Comparison of ENCODE assay signal across 13 cellular contexts in the genomic region with DNA sequence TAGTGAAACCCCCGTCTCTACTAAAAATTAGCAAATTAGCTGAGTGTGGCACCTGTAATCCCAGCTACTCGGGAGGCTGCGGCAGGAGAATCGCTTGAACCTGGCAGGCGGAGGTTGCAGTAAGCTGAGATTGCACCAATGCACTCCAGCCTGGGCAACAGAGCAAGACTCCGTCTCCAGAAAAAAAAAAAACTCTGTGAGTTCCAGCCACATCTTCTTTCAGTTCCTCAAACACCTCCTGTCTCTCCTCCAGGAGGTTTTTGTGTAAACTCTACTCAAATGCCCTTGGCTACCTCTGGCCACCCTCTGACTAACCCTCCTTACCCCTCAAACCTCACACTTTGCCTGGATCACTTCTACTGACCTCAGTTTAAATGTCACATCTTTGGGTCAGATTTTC. TPM values are rescaled to one million over a fixed set of nuclear protein-coding genes. Genes with fewer than 3 reads are reported as not detected.
DNase-seq lines count a peak whose midpoint lies in the region; ATAC-seq and TF ChIP-seq lines count a peak whose summit lies in the region.
"Had no signal": no experiment of that assay in that cellular context is flagged by ENCODE, and none has a peak within 500 bp of the region (broad histone marks: within the 10 kb centered on the region; RNA-seq: fewer than 3 reads in every experiment).

No MANE protein-coding gene starts in this region.

- no peak overlapping the region for H3K4me3 ChIP-seq in BLaER1 treated with 17β-estradiol and CSF1 and Interleukin-3, amounts not matched to agents 10 nM and 100 nM
- H3K4me3 ChIP-seq: pancreas had no signal

- DNase-seq in MV-4-11 (lab: John Stamatoyannopoulos, UW): peak; percentile 64
- no peak for DNase-seq in NCI-H774 (lab: John Stamatoyannopoulos, UW)
- DNase-seq in mesothelial cell of epicardium (ENCODE audit: low spot score in 2 of 2, unreplicated experiment in 2 of 2): no peak
- DNase-seq in NCI-H1417 (lab: John Stamatoyannopoulos, UW): no peak
- DNase-seq in NCI-H2107 treated with DMSO at 0.1 percent for 48 hours (lab: John Stamatoyannopoulos, UW; ENCODE audit: unreplicated experiment): no peak
- DNase-seq: CD4-positive, alpha-beta T cell; NCI-H2171; pancreas; stimulated activated CD8-positive, alpha-beta memory T cell treated with anti-CD3 and anti-CD28 coated beads, Interleukin-4, amount 100 ng/mL, for 48 hours had no signal

- H3K4me2 ChIP-seq in BLaER1 treated with 17β-estradiol and CSF1 and Interleukin-3, amounts not matched to agents 10 nM and 100 nM: peak overlapping the region; percentile 41 to 95 (median 68); a peak in 21 of 22 replicates

- peak; percentile 66 for ATAC-seq in GM19023 (IDR thresholded peaks at IDR 0.05; ENCODE audit: unreplicated experiment)
- ATAC-seq in HG02840 (IDR thresholded peaks at IDR 0.05; ENCODE audit: low FRiP score, unreplicated experiment): peak; percentile 74
- ATAC-seq: HCT116, pancreas had no signal

- H3K4me1 Mint-ChIP-seq in mesothelial cell of epicardium: peaks cover 8% of the 10 kb centered on the region

- no peaks in the 10 kb centered on the region for H3K9me3 Mint-ChIP-seq in mesothelial cell of epicardium
- H3K9me3 Mint-ChIP-seq: CD4-positive, alpha-beta T cell had no signal

- H4K20me1 ChIP-seq in BLaER1 treated with 17β-estradiol and CSF1 and Interleukin-3, amounts not matched to agents 10 nM and 100 nM: peaks cover 100% of the 10 kb centered on the region in 11 experiments

- TF ChIP-seq CTCF in mesothelial cell of epicardium (IDR thresholded peaks at IDR 0.05; ENCODE audit: unreplicated experiment): no peak

- H3K27me3 Mint-ChIP-seq in mesothelial cell of epicardium (ENCODE audit: low read depth): no peaks in the 10 kb centered on the region
- H3K27me3 Mint-ChIP-seq: CD4-positive, alpha-beta T cell had no signal

- peaks cover 85 to 100% (median 100%) of the 10 kb centered on the region in 11 experiments for H3K36me3 ChIP-seq in BLaER1 treated with 17β-estradiol and CSF1 and Interleukin-3, amounts not matched to agents 10 nM and 100 nM
- H3K36me3 ChIP-seq: pancreas had no signal

- no peak overlapping the region for H3K27ac Mint-ChIP-seq in mesothelial cell of epicardium
- H3K27ac Mint-ChIP-seq: CD4-positive, alpha-beta T cell had no signal

- H3K4me3 Mint-ChIP-seq in mesothelial cell of epicardium: no peak overlapping the region
- H3K4me3 Mint-ChIP-seq: CD4-positive, alpha-beta T cell had no signal

- peaks cover 83 to 100% (median 98%) of the 10 kb centered on the region in 10 experiments for H3K4me1 ChIP-seq in BLaER1 treated with 17β-estradiol and CSF1 and Interleukin-3, amounts not matched to agents 10 nM and 100 nM
- H3K4me1 ChIP-seq: pancreas had no signal

- no peaks in the 10 kb centered on the region for H3K36me3 Mint-ChIP-seq in mesothelial cell of epicardium

- H3K27me3 ChIP-seq in BLaER1 treated with 17β-estradiol and CSF1 and Interleukin-3, amounts not matched to agents 10 nM and 100 nM: no peaks in the 10 kb centered on the region
- H3K27me3 ChIP-seq: pancreas had no signal

- H3K9me3 ChIP-seq in BLaER1 treated with 17β-estradiol and CSF1 and Interleukin-3, amounts not matched to agents 10 nM and 100 nM (replicated peaks in 1 of 11): no peaks in the 10 kb centered on the region
- H3K9me3 ChIP-seq: pancreas had no signal

- H3K9ac ChIP-seq in BLaER1 treated with 17β-estradiol and CSF1 and Interleukin-3, amounts not matched to agents 10 nM and 100 nM: no peak overlapping the region

- H3K27ac ChIP-seq in BLaER1 treated with 17β-estradiol and CSF1 and Interleukin-3, amounts not matched to agents 10 nM and 100 nM: peak overlapping the region in 2 of 11 experiments; percentile 17 to 25; a peak in 2 of 22 replicates
- H3K27ac ChIP-seq: pancreas had no signal

RNA-seq across cellular contexts. Expression of gene RCSD1, which starts 38.1 kb away (rescaled TPM):
- total RNA-seq in mesothelial cell of epicardium: 0.76 to 1.2 TPM (median 0.97 TPM) in 3 replicates

RNA-seq across cellular contexts. Expression of gene MPZL1, which starts 53.7 kb away (rescaled TPM):
- 134 to 154 TPM (median 138 TPM) in 3 replicates for total RNA-seq in mesothelial cell of epicardium
